24 cellular contexts compared by ENCODE assay signal in genomic region chr3:5222283-5223005, GRCh38. TPM values are rescaled to one million over a fixed set of nuclear protein-coding genes. Genes with fewer than 3 reads are reported as not detected.
A peak's percentile ranks its signal among the peaks of the same experiment; 100 is the strongest.
DNase-seq lines count a peak whose midpoint lies in the region; ATAC-seq, FAIRE-seq and TF ChIP-seq lines count a peak whose summit lies in the region.
"Had no signal": no experiment of that assay in that cellular context is flagged by ENCODE, and none has a peak within 500 bp of the region (broad histone marks: within the 10 kb centered on the region; RNA-seq: fewer than 3 reads in every experiment).

No MANE protein-coding gene starts in this region.

- no peak overlapping the region for H3K4ac ChIP-seq in H1 (replicated peaks; ENCODE audit: insufficient read length, low read depth, low read length)

- no peak overlapping the region; the same call in 1 of the 2 replicates for H2BK20ac ChIP-seq in H1 (ENCODE audit: low read length)

- H4K20me1 ChIP-seq in H1 (replicated peaks in 1 of 2; ENCODE audit: control insufficient read depth in 1 of 2, insufficient read depth in 2 of 2, low read length in 2 of 2), result no peaks in the 10 kb centered on the region
- no peaks in the 10 kb centered on the region for H4K20me1 ChIP-seq in neural progenitor cell (ENCODE audit: low read depth)
- H4K20me1 ChIP-seq in GM23248 (ENCODE audit: insufficient read depth), result no peaks in the 10 kb centered on the region

- H3K27me3 ChIP-seq in H1 (replicated peaks in 1 of 4; ENCODE audit: control insufficient read depth in 3 of 4, extremely low read depth in 1 of 4, insufficient read depth in 3 of 4, low read length in 3 of 4) (no peaks in the 10 kb centered on the region), neural progenitor cell (no peaks in the 10 kb centered on the region), aorta (ENCODE audit: control insufficient read depth in 1 of 2, insufficient read depth in 2 of 2, low read length in 1 of 2) (no peaks in the 10 kb centered on the region), GM23248 (replicated peaks; ENCODE audit: insufficient read depth) (no peaks in the 10 kb centered on the region)
- H3K27me3 ChIP-seq: BE2C had no signal

- TF ChIP-seq POLR2A in H1 (IDR thresholded peaks at IDR 0.05; ENCODE audit: control extremely low read depth in 1 of 2, low read depth in 2 of 2, low read length in 2 of 2), result no peak

- H3K79me1 ChIP-seq in H1 (ENCODE audit: low read depth, low read length), result no peaks in the 10 kb centered on the region; the same call in 1 of the 2 replicates

- no peak for FAIRE-seq in H1 (lab: Jason Lieb, UNC)
- FAIRE-seq: A204.1, K562 had no signal

- no peak for DNase-seq in stimulated activated naive CD8-positive, alpha-beta T cell treated with anti-CD3 and anti-CD28 coated beads, Interleukin-15, Interleukin-2, amounts not matched to agents 100 U/mL and 50 U/mL, for 24 hours
- DNase-seq in H1 (ENCODE audit: low read depth in 1 of 2, low spot score in 2 of 2) (no peak), neural progenitor cell (ENCODE audit: low spot score) (no peak), aorta (no peak), nucleus accumbens (lab: John Stamatoyannopoulos, UW) (no peak), GM19240 (ENCODE audit: insufficient read length, low spot score) (no peak), GM23248 (no peak)
- DNase-seq: BE2C; CD4-positive, CD25-positive, alpha-beta regulatory T cell; COR-L47; DMS153; GDM1; NCI-H187; NCI-H2107; NCI-H226; NCI-H524; NCI-H82; PC-3; SIG-M5 had no signal

- H3K4me3 Mint-ChIP-seq in stimulated activated naive CD8-positive, alpha-beta T cell treated with anti-CD3 and anti-CD28 coated beads, Interleukin-15, Interleukin-2, amounts not matched to agents 100 ng/mL and 50 ng/mL, for 24 hours, result no peak overlapping the region
- no peak overlapping the region for H3K4me3 Mint-ChIP-seq in neural progenitor cell
- H3K4me3 Mint-ChIP-seq: CD4-positive, CD25-positive, alpha-beta regulatory T cell; GM23338 had no signal

- in situ Hi-C loops in GM23248 (cut with MboI), result no loop called here

- no peak for TF ChIP-seq EP300 in H1 (IDR thresholded peaks at IDR 0.05; ENCODE audit: borderline replicate concordance in 1 of 2, low read depth in 2 of 2, low read length in 2 of 2)

- intact Hi-C loops in aorta (cut with DNase I), result no loop called here

- no peak overlapping the region for H4K5ac ChIP-seq in H1 (ENCODE audit: insufficient read length, low read depth, low read length)

- H3K36me3 ChIP-seq in H1 (ENCODE audit: control insufficient read depth in 2 of 4, insufficient read depth in 4 of 4, low read length in 3 of 4), result peaks cover 0 to 5% (median 0%) of the 10 kb centered on the region in 4 experiments; a peak in 1 of 8 replicates
- no peaks in the 10 kb centered on the region for H3K36me3 ChIP-seq in neural progenitor cell
- peaks cover 0 to 1% of the 10 kb centered on the region in 2 donors for H3K36me3 ChIP-seq in aorta (ENCODE audit: control insufficient read depth in 1 of 2, insufficient read depth in 2 of 2, low read length in 1 of 2)
- H3K36me3 ChIP-seq in GM23248 (ENCODE audit: low read depth), result peaks cover 6% of the 10 kb centered on the region; the same call in 1 of the 2 replicates
- H3K36me3 ChIP-seq: BE2C had no signal

- TF ChIP-seq RAD21 in H1 (IDR thresholded peaks at IDR 0.05 in 1 of 2, conservative IDR thresholded peaks at IDR 0.05 in 1 of 2; ENCODE audit: low read depth in 2 of 2, low read length in 2 of 2), result no peak

- no peak overlapping the region for H2BK5ac ChIP-seq in H1 (ENCODE audit: low read depth, low read length)

- H3K4me2 ChIP-seq in H1 (ENCODE audit: insufficient read depth in 1 of 2, low read depth in 2 of 2, low read length in 2 of 2) (peak overlapping the region in 1 of 2 experiments; percentile 36; a peak in 2 of 4 replicates), neural progenitor cell (peak overlapping the region; percentile 22), GM23248 (ENCODE audit: unreplicated experiment) (no peak overlapping the region)
- H3K4me2 ChIP-seq: GM23338 had no signal

- POLR2A ChIA-PET in H1 (lab: Charles Lee; ENCODE audit: partially characterized antibody), result interaction anchor here (1.1 kb wide), 1 partner anchor 11 kb away, joined by 3 read pairs; no protein-coding TSS in a partner anchor

- no peak overlapping the region for H3K56ac ChIP-seq in H1 (replicated peaks; ENCODE audit: insufficient read length, low read depth, low read length)

- H3K27me3 Mint-ChIP-seq in stimulated activated naive CD8-positive, alpha-beta T cell treated with anti-CD3 and anti-CD28 coated beads, Interleukin-15, Interleukin-2, amounts not matched to agents 100 ng/mL and 50 ng/mL, for 24 hours, result no peaks in the 10 kb centered on the region
- peaks cover 1% of the 10 kb centered on the region for H3K27me3 Mint-ChIP-seq in neural progenitor cell (ENCODE audit: insufficient read depth, low read depth)

- no peak overlapping the region for H2AK5ac ChIP-seq in H1 (ENCODE audit: low read depth, low read length)

- H3K36me3 Mint-ChIP-seq in stimulated activated naive CD8-positive, alpha-beta T cell treated with anti-CD3 and anti-CD28 coated beads, Interleukin-15, Interleukin-2, amounts not matched to agents 100 ng/mL and 50 ng/mL, for 24 hours (ENCODE audit: low read depth), result peaks cover 25% of the 10 kb centered on the region
- H3K36me3 Mint-ChIP-seq in neural progenitor cell, result no peaks in the 10 kb centered on the region

- H3K4me1 Mint-ChIP-seq in stimulated activated naive CD8-positive, alpha-beta T cell treated with anti-CD3 and anti-CD28 coated beads, Interleukin-15, Interleukin-2, amounts not matched to agents 100 ng/mL and 50 ng/mL, for 24 hours (ENCODE audit: low read depth), result peaks cover 12% of the 10 kb centered on the region
- peaks cover 8% of the 10 kb centered on the region for H3K4me1 Mint-ChIP-seq in neural progenitor cell

- WGBS in H1 (ENCODE audit: extremely low coverage in 1 of 2, insufficient coverage in 1 of 2, insufficient read length in 1 of 2, insufficient replicate concordance in 2 of 2, low coverage in 1 of 2, low lambda C conversion rate in 2 of 2, missing lambda C conversion rate in 1 of 2), 2 experiments, result 84% methylated on average over 13 of the region's 13 CpGs; no CpG with 5 or more reads in 1 of the 2 experiments
- WGBS in aorta, 2 donors, result 83 to 86% methylated on average over 13 of the region's 13 CpGs
- 78 to 88% methylated on average over 13 of the region's 13 CpGs for WGBS in GM23248 (ENCODE audit: low coverage in 1 of 2, low lambda C conversion rate in 2 of 2, missing lambda C conversion rate in 2 of 2), 2 experiments

- no peaks in the 10 kb centered on the region for H3K9me2 ChIP-seq in GM23248 (ENCODE audit: insufficient read depth)

- peak overlapping the region; percentile 24; the same call in 1 of the 2 replicates for H3K18ac ChIP-seq in H1 (ENCODE audit: extremely low read depth, low read length)

- H3F3A ChIP-seq in neural progenitor cell (ENCODE audit: low read depth), result peaks cover 21% of the 10 kb centered on the region
- peaks cover 14% of the 10 kb centered on the region; the same call in 1 of the 2 replicates for H3F3A ChIP-seq in GM23248 (ENCODE audit: insufficient read depth)

- peak overlapping the region; percentile 23 for H3K27ac Mint-ChIP-seq in stimulated activated naive CD8-positive, alpha-beta T cell treated with anti-CD3 and anti-CD28 coated beads, Interleukin-15, Interleukin-2, amounts not matched to agents 100 ng/mL and 50 ng/mL, for 24 hours
- H3K27ac Mint-ChIP-seq in neural progenitor cell, result no peak overlapping the region

- 0 out of 2 replicates have a peak overlapping the region, but pooled peaks have one; percentile 46 for H2BK15ac ChIP-seq in H1 (ENCODE audit: low read length)

- no peak overlapping the region for H3K9ac ChIP-seq in H1 (replicated peaks in 1 of 4; ENCODE audit: extremely low read depth in 1 of 4, low read depth in 3 of 4, low read length in 3 of 4)
- H3K9ac ChIP-seq in neural progenitor cell, result no peak overlapping the region
- no peak overlapping the region for H3K9ac ChIP-seq in GM23248

- H3K4me1 ChIP-seq in H1 (replicated peaks in 1 of 4; ENCODE audit: control insufficient read depth in 3 of 4, insufficient read depth in 4 of 4, low read length in 3 of 4), result peaks cover 6 to 23% (median 15%) of the 10 kb centered on the region in 4 experiments; a peak in 5 of 7 replicates
- peaks cover 33% of the 10 kb centered on the region for H3K4me1 ChIP-seq in neural progenitor cell
- no peaks in the 10 kb centered on the region for H3K4me1 ChIP-seq in aorta (ENCODE audit: control insufficient read depth in 1 of 2, insufficient read depth in 2 of 2, low read length in 2 of 2)
- H3K4me1 ChIP-seq in GM23248 (ENCODE audit: insufficient read depth), result no peaks in the 10 kb centered on the region
- H3K4me1 ChIP-seq: BE2C had no signal

- H4K8ac ChIP-seq in H1 (ENCODE audit: extremely low read depth, insufficient read depth, low read length), result no peak overlapping the region

- no peak overlapping the region for H3K23ac ChIP-seq in H1 (ENCODE audit: insufficient read length)

- H3K14ac ChIP-seq in H1 (ENCODE audit: insufficient read length), result no peak overlapping the region

- no peak for ATAC-seq in stimulated activated naive CD8-positive, alpha-beta T cell treated with anti-CD3 and anti-CD28 coated beads, Interleukin-15, Interleukin-2, amounts not matched to agents 100 U/mL and 50 U/mL, for 24 hours
- no peak for ATAC-seq in aorta (ENCODE audit: low FRiP score)
- ATAC-seq: GM23338, PC-3 had no signal

- no peak overlapping the region for H3K27ac ChIP-seq in H1 (ENCODE audit: low read depth, low read length)
- H3K27ac ChIP-seq in neural progenitor cell, result no peak overlapping the region
- no peak overlapping the region for H3K27ac ChIP-seq in aorta (ENCODE audit: low read depth in 1 of 2, low read length in 2 of 2)
- H3K27ac ChIP-seq in GM23248, result no peak overlapping the region
- H3K27ac ChIP-seq: RWPE1 had no signal

- TF ChIP-seq CTCF in H1 (IDR thresholded peaks at IDR 0.05; ENCODE audit: control extremely low read depth in 1 of 3, insufficient read depth in 1 of 3, low read depth in 1 of 3, low read length in 3 of 3) (no peak), neural progenitor cell (IDR thresholded peaks at IDR 0.05) (no peak)

- CTCF ChIA-PET in H1 (lab: Charles Lee; ENCODE audit: partially characterized antibody), result interaction anchor here (1.5 kb wide), 1 partner anchor 10 kb away, joined by 5 read pairs; no protein-coding TSS in a partner anchor

- H3K9me3 ChIP-seq in H1 (ENCODE audit: insufficient read depth in 2 of 2, low read depth in 1 of 2, low read length in 1 of 2), result no peaks in the 10 kb centered on the region
- H3K9me3 ChIP-seq in neural progenitor cell (ENCODE audit: low read depth), result no peaks in the 10 kb centered on the region
- no peaks in the 10 kb centered on the region for H3K9me3 ChIP-seq in aorta (ENCODE audit: control insufficient read depth, low read length)
- no peaks in the 10 kb centered on the region for H3K9me3 ChIP-seq in GM23248 (ENCODE audit: low read depth)
- H3K9me3 ChIP-seq: BE2C had no signal

- H3K79me2 ChIP-seq in H1 (ENCODE audit: control insufficient read depth in 1 of 2, insufficient read depth in 2 of 2, low read length in 2 of 2), result no peaks in the 10 kb centered on the region
- H3K79me2 ChIP-seq in neural progenitor cell (ENCODE audit: low read depth), result no peaks in the 10 kb centered on the region
- H3K79me2 ChIP-seq in GM23248 (ENCODE audit: insufficient read depth), result no peaks in the 10 kb centered on the region

- H2BK12ac ChIP-seq in H1 (ENCODE audit: low read depth, low read length), result 0 out of 2 replicates have a peak overlapping the region, but pooled peaks have one; percentile 60

- H2BK120ac ChIP-seq in H1 (replicated peaks; ENCODE audit: low read depth, low read length), result no peak overlapping the region

- no peaks in the 10 kb centered on the region for H3K9me3 Mint-ChIP-seq in stimulated activated naive CD8-positive, alpha-beta T cell treated with anti-CD3 and anti-CD28 coated beads, Interleukin-15, Interleukin-2, amounts not matched to agents 100 ng/mL and 50 ng/mL, for 24 hours
- no peaks in the 10 kb centered on the region for H3K9me3 Mint-ChIP-seq in neural progenitor cell
- H3K9me3 Mint-ChIP-seq: CD4-positive, CD25-positive, alpha-beta regulatory T cell; GM23338 had no signal

- no peak overlapping the region for H4K91ac ChIP-seq in H1 (replicated peaks; ENCODE audit: insufficient read length, low read length)

- no peaks in the 10 kb centered on the region for H3K23me2 ChIP-seq in H1 (ENCODE audit: low read depth, low read length)

- H2AFZ ChIP-seq in H1 (ENCODE audit: low read length) (peak overlapping the region; percentile 11; the same call in 1 of the 2 replicates), neural progenitor cell (replicated peaks) (no peak overlapping the region), GM23248 (no peak overlapping the region)
- H2AFZ ChIP-seq: GM23338 had no signal

- no peak overlapping the region for H3K4me3 ChIP-seq in H1 (ENCODE audit: extremely low read depth in 1 of 4, insufficient read depth in 2 of 4, low read depth in 3 of 4, low read length in 4 of 4)
- no peak overlapping the region for H3K4me3 ChIP-seq in neural progenitor cell
- H3K4me3 ChIP-seq in aorta (ENCODE audit: low read length in 2 of 2), result no peak overlapping the region
- no peak overlapping the region for H3K4me3 ChIP-seq in GM23248
- H3K4me3 ChIP-seq: GM23338, K562 had no signal

RNA-seq across cellular contexts. Expression of gene EDEM1, which starts 34.9 kb away (rescaled TPM):
- total RNA-seq in H1 (2021; fragmentation: NEBNext Ultra II Directional; extraction: Animal tissue kit (Norgen Biotek cat#: 25700)), result 14.1 and 16.4 TPM in 2 replicates
- polyA plus RNA-seq in H1 (2011; rRNA removed) (4.7 and 4.8 TPM in 2 replicates), aorta (1 to 10 TPM; 4.0 to 7.8 TPM), GM23248 (2016; fragmentation: Nextera tagmentation; extraction: Ambion mirVana) (16.6 and 17.3 TPM in 2 replicates)
- 7.2 TPM for polyA plus RNA-seq in H1 (2011; cell fraction: cytosol; rRNA removed)
- 9.5 TPM for polyA plus RNA-seq in H1 (2011; cell fraction: nucleus; rRNA removed)
- 5.8 to 9.3 TPM (median 7.1 TPM) in 4 replicates for polyA plus RNA-seq in H1 (2012, experiment 1 of 2)
- 1.0 TPM for polyA plus RNA-seq in H1 (2012, experiment 2 of 2)
- 7.5 TPM for polyA plus RNA-seq in H1 (2013, experiment 1 of 2)
- 7.5 TPM for polyA plus RNA-seq in H1 (2013, experiment 2 of 2)
- 13.2 and 21.5 TPM in 2 replicates for polyA minus RNA-seq in H1 (2011; rRNA and poly(A)+ RNA removed)
- 8.7 TPM for polyA minus RNA-seq in H1 (2011; cell fraction: cytosol; rRNA and poly(A)+ RNA removed)
- polyA minus RNA-seq in H1 (2011; cell fraction: nucleus; rRNA and poly(A)+ RNA removed), result 23.2 TPM
- total RNA-seq in neural progenitor cell (ENCODE audit: low replicate concordance) (11.8 and 12.3 TPM in 2 replicates), aorta (10 to 100 TPM; 34.4 to 37.9 TPM)
- total RNA-seq in GM23248 (2014; rRNA removed; shearing (Covaris generic)), result 24.3 and 29.2 TPM in 2 replicates
